In the genomic region with DNA sequence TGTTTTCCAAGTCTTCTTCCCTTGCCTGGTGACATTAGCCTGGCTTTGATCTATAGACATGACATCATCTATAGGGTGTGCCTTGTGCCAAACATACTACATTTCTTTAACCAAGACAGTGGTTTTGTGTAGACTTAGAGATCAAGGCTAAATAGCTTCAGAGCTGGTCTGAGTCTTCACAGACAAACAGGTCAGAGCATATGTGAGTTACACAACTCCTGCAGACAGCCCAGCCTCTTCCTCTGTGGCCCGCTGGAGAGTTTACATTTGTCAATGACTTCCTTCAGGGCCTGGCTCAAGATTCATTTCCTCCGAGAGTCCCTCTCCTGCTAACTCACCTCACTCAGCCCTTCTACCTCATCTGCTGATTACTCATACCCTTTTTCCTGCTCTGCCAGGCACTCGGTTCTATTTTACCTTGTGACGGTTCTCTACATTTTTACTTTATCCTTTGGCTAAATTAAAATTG, we compare ENCODE assay signal across 8 cellular contexts.
DNase-seq lines count a peak whose midpoint lies in the region; ATAC-seq and TF ChIP-seq lines count a peak whose summit lies in the region.

No MANE protein-coding gene starts in this region.

- H3K4me3 Mint-ChIP-seq in WTC11, result no peak overlapping the region

- TF ChIP-seq CTCF in WTC11 (IDR thresholded peaks at IDR 0.05), result no peak

- peak; percentile 61 for DNase-seq in AG08396 (ENCODE audit: low spot score)
- peak; percentile 79 for DNase-seq in HS-5 (ENCODE audit: low read depth)
- no peak for DNase-seq in WTC11 (ENCODE audit: low spot score)
- peak; percentile 84 for DNase-seq in glomerular visceral epithelial cell (ENCODE audit: extremely low spot score)
- DNase-seq in skeletal muscle cell (ENCODE audit: low read depth), result peak; percentile 82
- DNase-seq in cerebellar cortex (ENCODE audit: low spot score), result no peak
- no peak for DNase-seq in putamen (ENCODE audit: low spot score)

- no peaks in the 10 kb centered on the region for H3K36me3 Mint-ChIP-seq in WTC11

- H3K9me3 Mint-ChIP-seq in WTC11, result peaks cover 5% of the 10 kb centered on the region; the same call in 1 of the 2 replicates

- CTCF ChIA-PET in WTC11 (lab: Charles Lee), result no interaction called here

- peaks cover 21% of the 10 kb centered on the region for H3K4me1 Mint-ChIP-seq in WTC11

- no peaks in the 10 kb centered on the region for H3K27me3 Mint-ChIP-seq in WTC11 (ENCODE audit: low read depth)

- ATAC-seq in WTC11 (peak; percentile 74), GM21515 (IDR thresholded peaks at IDR 0.05; ENCODE audit: unreplicated experiment) (no peak)

- no peak overlapping the region for H3K4me3 ChIP-seq in skeletal muscle cell (ENCODE audit: low read depth, low read length)

- H3K27ac Mint-ChIP-seq in WTC11, result peak overlapping the region; percentile 11; the same call in 1 of the 2 replicates

- POLR2A ChIA-PET in WTC11 (lab: Charles Lee), result no interaction called here

TF ChIP-seq in WTC11, 78 proteins besides CTCF, POLR2A, EP300 and RAD21:
- TF ChIP-seq JAZF1 (CRISPR knock-in tag; IDR thresholded peaks at IDR 0.05) (no peak), KAT7 (CRISPR knock-in tag; IDR thresholded peaks at IDR 0.05; ENCODE audit: borderline replicate concordance) (no peak), TP53 (CRISPR knock-in tag; IDR thresholded peaks at IDR 0.05) (no peak), TCF7 (CRISPR knock-in tag; IDR thresholded peaks at IDR 0.05; ENCODE audit: low read depth) (no peak), RELA (CRISPR knock-in tag; IDR thresholded peaks at IDR 0.05; ENCODE audit: borderline replicate concordance) (no peak), FOXJ3 (CRISPR knock-in tag; IDR thresholded peaks at IDR 0.05; ENCODE audit: borderline replicate concordance) (no peak)
- TF ChIP-seq, protein P1, sequence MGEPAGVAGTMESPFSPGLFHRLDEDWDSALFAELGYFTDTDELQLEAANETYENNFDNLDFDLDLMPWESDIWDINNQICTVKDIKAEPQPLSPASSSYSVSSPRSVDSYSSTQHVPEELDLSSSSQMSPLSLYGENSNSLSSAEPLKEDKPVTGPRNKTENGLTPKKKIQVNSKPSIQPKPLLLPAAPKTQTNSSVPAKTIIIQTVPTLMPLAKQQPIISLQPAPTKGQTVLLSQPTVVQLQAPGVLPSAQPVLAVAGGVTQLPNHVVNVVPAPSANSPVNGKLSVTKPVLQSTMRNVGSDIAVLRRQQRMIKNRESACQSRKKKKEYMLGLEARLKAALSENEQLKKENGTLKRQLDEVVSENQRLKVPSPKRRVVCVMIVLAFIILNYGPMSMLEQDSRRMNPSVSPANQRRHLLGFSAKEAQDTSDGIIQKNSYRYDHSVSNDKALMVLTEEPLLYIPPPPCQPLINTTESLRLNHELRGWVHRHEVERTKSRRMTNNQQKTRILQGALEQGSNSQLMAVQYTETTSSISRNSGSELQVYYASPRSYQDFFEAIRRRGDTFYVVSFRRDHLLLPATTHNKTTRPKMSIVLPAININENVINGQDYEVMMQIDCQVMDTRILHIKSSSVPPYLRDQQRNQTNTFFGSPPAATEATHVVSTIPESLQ (CRISPR knock-in tag; IDR thresholded peaks at IDR 0.05), result no peak

Comparison
In these comparisons a context has a peak if more than half of its experiments do, and no peak if none do; other contexts are left out.
1. DNase-seq: peak in AG08396 (single experiment), HS-5 (single experiment), glomerular visceral epithelial cell (single experiment) and skeletal muscle cell (single experiment); none in WTC11 (single experiment), cerebellar cortex (single experiment) and putamen (single experiment).